Comparison of ENCODE assay signal across 8 cellular contexts in the genomic region with DNA sequence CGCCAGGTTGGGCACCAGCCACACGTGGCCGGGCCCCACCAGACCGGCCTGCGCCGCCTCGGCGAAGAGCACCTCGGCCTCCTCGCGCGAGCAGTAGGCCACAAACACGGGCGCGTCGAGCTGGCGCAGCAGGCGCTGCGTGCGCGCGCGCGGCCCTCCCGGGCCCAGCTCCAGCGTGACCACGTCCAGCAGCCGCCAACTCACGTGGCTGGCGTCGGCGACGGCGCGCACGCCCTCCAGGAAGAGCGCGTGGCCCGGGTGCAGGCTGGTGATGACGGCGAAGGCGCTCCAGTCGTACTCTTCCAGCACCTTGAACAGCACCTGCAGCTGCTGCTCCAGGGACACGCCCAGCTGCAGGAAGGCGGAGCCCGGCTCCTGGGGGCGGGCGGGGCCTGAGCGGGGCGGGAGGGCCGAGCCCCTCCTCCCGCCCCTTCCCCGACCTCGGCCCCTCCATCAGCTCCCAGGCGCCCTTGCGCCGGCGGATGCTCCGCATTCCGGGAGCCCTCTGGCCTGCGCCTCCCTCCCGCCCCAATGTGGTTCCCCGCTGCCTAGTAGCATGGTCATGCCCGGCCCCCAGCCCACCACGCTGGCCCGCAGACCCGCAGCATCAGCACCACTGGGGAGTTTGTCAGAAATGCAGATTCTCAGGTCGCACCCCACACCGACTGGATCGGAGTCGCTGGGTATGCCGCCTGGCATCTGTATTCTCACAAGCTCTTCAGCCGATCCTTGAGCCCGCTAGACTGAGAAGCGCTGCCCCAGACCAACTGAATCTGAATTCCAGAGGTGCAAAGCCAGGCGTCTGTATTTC. TPM values are rescaled to one million over a fixed set of nuclear protein-coding genes. Genes with fewer than 3 reads are reported as not detected.
DNase-seq lines count a peak whose midpoint lies in the region; TF ChIP-seq lines count a peak whose summit lies in the region.

No MANE protein-coding gene starts in this region.

- H3K9me3 ChIP-seq in suprapubic skin = no peaks in the 10 kb centered on the region

- H3K9me3 Mint-ChIP-seq in progenitor cell of endocrine pancreas (ENCODE audit: low read depth) = no peaks in the 10 kb centered on the region

- H3K36me3 Mint-ChIP-seq in progenitor cell of endocrine pancreas (ENCODE audit: insufficient read depth) = no peaks in the 10 kb centered on the region

- peaks cover 12% of the 10 kb centered on the region for H3K4me1 ChIP-seq in suprapubic skin

- no peaks in the 10 kb centered on the region for H3K36me3 ChIP-seq in suprapubic skin

- no peak overlapping the region for H3K4me3 ChIP-seq in suprapubic skin

- 2% methylated on average over 28 of the region's 76 CpGs for WGBS in suprapubic skin

- H3K27me3 Mint-ChIP-seq in progenitor cell of endocrine pancreas = peaks cover 88% of the 10 kb centered on the region

- DNase-seq in T-helper 1 cell = peak; percentile 33 to 77 (median 55)
- DNase-seq in central memory CD4-positive, alpha-beta T cell = peak; percentile 63
- peak; percentile 48 for DNase-seq in progenitor cell of endocrine pancreas (ENCODE audit: low spot score, unreplicated experiment)
- DNase-seq in DMS 273 treated with DMSO at 0.1 percent for 48 hours (lab: John Stamatoyannopoulos, UW) = no peak
- no peak for DNase-seq in SHP77 treated with DMSO at 0.1 percent for 48 hours (lab: John Stamatoyannopoulos, UW)
- no peak for DNase-seq in SIG-M5 treated with dmso at 0.1 percent for 504 hours (lab: John Stamatoyannopoulos, UW; ENCODE audit: unreplicated experiment)
- DNase-seq in suprapubic skin (ENCODE audit: low spot score in 2 of 2) = no peak

- TF ChIP-seq CTCF in progenitor cell of endocrine pancreas (IDR thresholded peaks at IDR 0.05; ENCODE audit: unreplicated experiment) (no peak), suprapubic skin (IDR thresholded peaks at IDR 0.05) (no peak)

- peaks cover 81% of the 10 kb centered on the region for H3K27me3 ChIP-seq in suprapubic skin

- no peak overlapping the region for H3K27ac ChIP-seq in suprapubic skin

- no peaks in the 10 kb centered on the region for H3K4me1 Mint-ChIP-seq in progenitor cell of endocrine pancreas (ENCODE audit: low read depth)

- H3K4me3 Mint-ChIP-seq in progenitor cell of endocrine pancreas (ENCODE audit: low read depth) = peak overlapping the region; percentile 63

- H3K27ac Mint-ChIP-seq in progenitor cell of endocrine pancreas = peak overlapping the region; percentile 62

- peak; percentile 38 for TF ChIP-seq POLR2A in GM15510 (IDR thresholded peaks at IDR 0.05; ENCODE audit: borderline replicate concordance, extremely low read depth, insufficient read length)
- no peak for TF ChIP-seq POLR2A in suprapubic skin (IDR thresholded peaks at IDR 0.05)

- no peak for TF ChIP-seq EP300 in suprapubic skin (IDR thresholded peaks at IDR 0.05)

RNA-seq across cellular contexts. Expression of gene GRIN2C, which starts 7.2 kb away (rescaled TPM):
- total RNA-seq in progenitor cell of endocrine pancreas = 0.57 and 0.84 TPM in 2 replicates
- total RNA-seq in suprapubic skin = under 1 TPM in 1 of 4 donors, not detected in 3; 0.13 TPM

RNA-seq across cellular contexts. Expression of gene FDXR, which starts 20.4 kb away (rescaled TPM):
- 16.9 and 18.2 TPM in 2 replicates for total RNA-seq in progenitor cell of endocrine pancreas
- total RNA-seq in suprapubic skin = 10 to 100 TPM; 19.1 to 34.1 (median 24.7) TPM

RNA-seq across cellular contexts. Expression of gene FADS6, which starts 41.0 kb away (rescaled TPM):
- total RNA-seq in progenitor cell of endocrine pancreas (0.14 and 0.42 TPM in 2 replicates), suprapubic skin (10 to 100 TPM in 2 of 4 donors, 1 to 10 TPM in 2; 4.9 to 11.6 (median 8.1) TPM)

Comparison
In these comparisons a context has a peak if more than half of its experiments do, and no peak if none do; other contexts are left out.
1. DNase-seq: peak in T-helper 1 cell (5 of 5), central memory CD4-positive, alpha-beta T cell (single experiment) and progenitor cell of endocrine pancreas (single experiment); none in DMS 273 treated with DMSO at 0.1 percent for 48 hours (single experiment), SHP77 treated with DMSO at 0.1 percent for 48 hours (single experiment), SIG-M5 treated with dmso at 0.1 percent for 504 hours (single experiment) and suprapubic skin (0 of 2).